27 cellular contexts compared by ENCODE assay signal in the genomic region with DNA sequence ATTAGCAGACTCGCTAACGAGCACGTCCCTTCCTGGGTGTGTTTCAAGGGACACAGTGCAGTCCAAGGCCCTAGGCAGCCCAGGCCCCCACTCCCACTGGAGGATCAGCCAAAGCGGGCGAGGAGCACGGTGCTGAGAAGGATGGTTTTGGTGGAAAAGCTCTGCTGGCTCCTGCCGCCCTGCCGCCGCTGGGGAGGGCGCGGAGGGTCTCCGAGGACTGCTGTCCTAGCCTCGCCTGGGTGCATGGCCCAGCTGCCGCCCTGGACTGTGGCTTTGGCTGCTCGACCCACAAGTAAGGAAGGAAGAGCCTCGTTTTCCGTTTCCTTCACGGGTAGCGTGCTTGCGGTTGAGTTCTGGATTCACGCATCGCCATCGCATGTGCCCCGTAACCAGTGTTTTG.
"Had no signal": no experiment of that assay in that cellular context is flagged by ENCODE, and none has a peak within 500 bp of the region (broad histone marks: within the 10 kb centered on the region; RNA-seq: fewer than 3 reads in every experiment).

No MANE protein-coding gene starts in this region.

- H3K4me1 ChIP-seq: breast epithelium, heart right ventricle, left lung, lower lobe of right lung, parathyroid adenoma, uterus had no signal

- H3K27ac Mint-ChIP-seq: activated CD4-positive, alpha-beta memory T cell treated with anti-CD3 and anti-CD28 coated beads for 36 hours; activated CD4-positive, alpha-beta T cell treated with anti-CD3 and anti-CD28 coated beads, Interleukin-2, amount 10 ng/mL, durations not matched to agents 24 days and 14 days; activated naive CD4-positive, alpha-beta T cell treated with anti-CD3 and anti-CD28 coated beads, Interleukin-2, amount 50 U/mL, for 24 hours; activated naive CD8-positive, alpha-beta T cell treated with anti-CD3 and anti-CD28 coated beads, Interleukin-2, amount 50 U/mL, for 24 hours; activated T-helper 2 cell treated with anti-CD3 and anti-CD28 coated beads, Interferon-gamma antibody, Interleukin-2, Interleukin-4, amounts not matched to agents 10 μg/mL and 5 μg/mL and 100 μg/mL, durations not matched to agents 14 hours and 24 hours and 36 hours; natural killer cell treated with Interleukin-12 subunit alpha and Interleukin-12 subunit beta and Interleukin-15 and Interleukin-18, amount 100 ng/mL, for 72 hours; stimulated activated effector memory CD8-positive, alpha-beta T cell treated with anti-CD3 and anti-CD28 coated beads, Interleukin-12 subunit alpha, Interleukin-12 subunit beta, amount 100 ng/mL, for 72 hours; stimulated activated naive CD8-positive, alpha-beta T cell treated with anti-CD3 and anti-CD28 coated beads, Interleukin-15, Interleukin-2, amounts not matched to agents 100 ng/mL and 50 ng/mL, for 24 hours had no signal

- H3K4me1 Mint-ChIP-seq: stimulated activated effector memory CD8-positive, alpha-beta T cell treated with anti-CD3 and anti-CD28 coated beads, Interleukin-12 subunit alpha, Interleukin-12 subunit beta, amount 100 ng/mL, for 72 hours had no signal

- H3K9me3 Mint-ChIP-seq: activated CD4-positive, alpha-beta memory T cell treated with anti-CD3 and anti-CD28 coated beads for 36 hours; activated CD4-positive, alpha-beta T cell treated with anti-CD3 and anti-CD28 coated beads, Interleukin-2, amount 10 ng/mL, durations not matched to agents 24 days and 14 days; activated naive CD4-positive, alpha-beta T cell treated with anti-CD3 and anti-CD28 coated beads, Interleukin-2, amount 50 U/mL, for 24 hours; activated naive CD8-positive, alpha-beta T cell treated with anti-CD3 and anti-CD28 coated beads, Interleukin-2, amount 50 U/mL, for 24 hours; activated T-cell treated with anti-CD3 and anti-CD28 coated beads, Interleukin-2, amount 50 U/mL, for 4 hours; activated T-helper 2 cell treated with anti-CD3 and anti-CD28 coated beads, Interferon-gamma antibody, Interleukin-2, Interleukin-4, amounts not matched to agents 10 μg/mL and 5 μg/mL and 100 μg/mL, durations not matched to agents 14 hours and 24 hours and 36 hours; natural killer cell treated with Interleukin-12 subunit alpha and Interleukin-12 subunit beta and Interleukin-15 and Interleukin-18, amount 100 ng/mL, for 72 hours; stimulated activated effector memory CD8-positive, alpha-beta T cell treated with anti-CD3 and anti-CD28 coated beads, Interleukin-12 subunit alpha, Interleukin-12 subunit beta, amount 100 ng/mL, for 72 hours; stimulated activated naive CD8-positive, alpha-beta T cell treated with anti-CD3 and anti-CD28 coated beads, Interleukin-15, Interleukin-2, amounts not matched to agents 100 ng/mL and 50 ng/mL, for 24 hours; type B pancreatic cell had no signal

- H3K4me3 ChIP-seq: breast epithelium, esophagus muscularis mucosa, heart right ventricle, left lung, lower lobe of right lung, psoas muscle, sigmoid colon, uterus had no signal

- H3K27me3 ChIP-seq: breast epithelium, esophagus muscularis mucosa, foreskin keratinocyte, heart right ventricle, left lung, sigmoid colon, uterus had no signal

- H3K9me3 ChIP-seq: breast epithelium, esophagus muscularis mucosa, heart right ventricle, left lung, lower lobe of right lung, psoas muscle, sigmoid colon, uterus had no signal

- H3K36me3 ChIP-seq: breast epithelium, left lung, lower lobe of right lung, uterus, WERI-Rb-1 had no signal

- H3K4me3 Mint-ChIP-seq: activated CD4-positive, alpha-beta memory T cell treated with anti-CD3 and anti-CD28 coated beads for 36 hours; activated CD4-positive, alpha-beta T cell treated with anti-CD3 and anti-CD28 coated beads, Interleukin-2, amount 10 ng/mL, durations not matched to agents 24 days and 14 days; activated naive CD4-positive, alpha-beta T cell treated with anti-CD3 and anti-CD28 coated beads, Interleukin-2, amount 50 U/mL, for 24 hours; activated naive CD8-positive, alpha-beta T cell treated with anti-CD3 and anti-CD28 coated beads, Interleukin-2, amount 50 U/mL, for 24 hours; activated T-cell treated with anti-CD3 and anti-CD28 coated beads, Interleukin-2, amount 50 U/mL, for 4 hours; natural killer cell treated with Interleukin-12 subunit alpha and Interleukin-12 subunit beta and Interleukin-15 and Interleukin-18, amount 100 ng/mL, for 72 hours; stimulated activated effector memory CD8-positive, alpha-beta T cell treated with anti-CD3 and anti-CD28 coated beads, Interleukin-12 subunit alpha, Interleukin-12 subunit beta, amount 100 ng/mL, for 72 hours; stimulated activated naive CD8-positive, alpha-beta T cell treated with anti-CD3 and anti-CD28 coated beads, Interleukin-15, Interleukin-2, amounts not matched to agents 100 ng/mL and 50 ng/mL, for 24 hours; type B pancreatic cell had no signal

- H3K27me3 Mint-ChIP-seq: activated CD4-positive, alpha-beta memory T cell treated with anti-CD3 and anti-CD28 coated beads for 36 hours; activated CD4-positive, alpha-beta T cell treated with anti-CD3 and anti-CD28 coated beads, Interleukin-2, amount 10 ng/mL, durations not matched to agents 24 days and 14 days; activated naive CD8-positive, alpha-beta T cell treated with anti-CD3 and anti-CD28 coated beads, Interleukin-2, amount 50 U/mL, for 24 hours; type B pancreatic cell had no signal

- DNase-seq: activated CD4-positive, alpha-beta memory T cell treated with anti-CD3 and anti-CD28 coated beads for 36 hours; activated CD4-positive, alpha-beta T cell treated with anti-CD3 and anti-CD28 coated beads, Interleukin-2, amount 10 ng/mL, durations not matched to agents 24 days and 14 days; activated CD4-positive, CD25-positive, alpha-beta regulatory T cell treated with anti-CD3 and anti-CD28 coated beads, Interleukin-2, amount 50 U/mL, for 72 hours; activated naive CD8-positive, alpha-beta T cell treated with anti-CD3 and anti-CD28 coated beads, Interleukin-2, amount 50 U/mL, for 24 hours; activated T-cell treated with anti-CD3 and anti-CD28 coated beads, Interleukin-2, amount 50 U/mL, for 4 hours; amygdala; central memory CD4-positive, alpha-beta T cell; foreskin keratinocyte; heart right ventricle; left lung; lower lobe of right lung; mesenchymal stem cell; psoas muscle; sigmoid colon; small intestine; stimulated activated CD4-positive, alpha-beta T cell treated with anti-CD3 and anti-CD28 coated beads, Interleukin-4, amount 100 ng/mL, for 24 hours; uterus; WERI-Rb-1 had no signal

- H3K36me3 Mint-ChIP-seq: activated CD4-positive, alpha-beta memory T cell treated with anti-CD3 and anti-CD28 coated beads for 36 hours; activated naive CD4-positive, alpha-beta T cell treated with anti-CD3 and anti-CD28 coated beads, Interleukin-2, amount 50 U/mL, for 24 hours; natural killer cell treated with Interleukin-12 subunit alpha and Interleukin-12 subunit beta and Interleukin-15 and Interleukin-18, amount 100 ng/mL, for 72 hours; stimulated activated effector memory CD8-positive, alpha-beta T cell treated with anti-CD3 and anti-CD28 coated beads, Interleukin-12 subunit alpha, Interleukin-12 subunit beta, amount 100 ng/mL, for 72 hours had no signal

- ATAC-seq: activated naive CD8-positive, alpha-beta T cell treated with anti-CD3 and anti-CD28 coated beads, Interleukin-2, amount 50 U/mL, for 24 hours; activated T-cell treated with anti-CD3 and anti-CD28 coated beads, Interleukin-2, amount 50 U/mL, for 4 hours; foreskin keratinocyte; heart right ventricle; left lung; lower lobe of right lung; natural killer cell treated with Interleukin-12 subunit alpha and Interleukin-12 subunit beta and Interleukin-15 and Interleukin-18, amount 100 ng/mL, for 72 hours; psoas muscle; stimulated activated effector memory CD8-positive, alpha-beta T cell treated with anti-CD3 and anti-CD28 coated beads, Interleukin-12 subunit alpha, Interleukin-12 subunit beta, amount 100 ng/mL, for 72 hours had no signal

- H3K27ac ChIP-seq: breast epithelium, esophagus muscularis mucosa, foreskin keratinocyte, heart right ventricle, left lung, lower lobe of right lung, parathyroid adenoma, psoas muscle, sigmoid colon, uterus, WERI-Rb-1 had no signal
